25 cellular contexts compared by ENCODE assay signal in genomic region chr9:125397736-125398135, GRCh38.
A peak's percentile ranks its signal among the peaks of the same experiment; 100 is the strongest.
DNase-seq lines count a peak whose midpoint lies in the region; ATAC-seq and TF ChIP-seq lines count a peak whose summit lies in the region.
"Had no signal": no experiment of that assay in that cellular context is flagged by ENCODE, and none has a peak within 500 bp of the region (broad histone marks: within the 10 kb centered on the region; RNA-seq: fewer than 3 reads in every experiment).

No MANE protein-coding gene starts in this region.

- no peak overlapping the region for H3K4me3 ChIP-seq in psoas muscle
- H3K4me3 ChIP-seq: A549, body of pancreas, left ventricle myocardium inferior, ovary, right atrium auricular region, suprapubic skin had no signal

- intact Hi-C loops in psoas muscle (cut with DNase I), result no loop called here

- H3K27me3 ChIP-seq in psoas muscle (ENCODE audit: insufficient read depth in 3 of 3, low read length in 2 of 3), result no peaks in the 10 kb centered on the region
- H3K27me3 ChIP-seq: body of pancreas, ovary, right atrium auricular region, suprapubic skin had no signal

- no peaks in the 10 kb centered on the region for H3K4me1 ChIP-seq in psoas muscle
- H3K4me1 ChIP-seq: A549, body of pancreas, left ventricle myocardium inferior, right atrium auricular region, suprapubic skin had no signal

- no peak overlapping the region for H3K27ac ChIP-seq in psoas muscle
- H3K27ac ChIP-seq: A549, body of pancreas, left ventricle myocardium inferior, ovary, right atrium auricular region, RWPE1, suprapubic skin had no signal

- TF ChIP-seq CTCF in psoas muscle (IDR thresholded peaks at IDR 0.05), result no peak

- whole genome bisulfite sequencing in psoas muscle, 3 donors, result 41 to 68% (median 52%) methylated on average over 11 of the region's 11 CpGs

- ATAC-seq in HG02588 (IDR thresholded peaks at IDR 0.05; ENCODE audit: unreplicated experiment), result no peak
- no peak for ATAC-seq in esophagus mucosa
- ATAC-seq in psoas muscle, result no peak
- ATAC-seq: A549; activated CD4-positive, alpha-beta T cell treated with anti-CD3 and anti-CD28 coated beads for 36 hours; body of pancreas; natural killer cell treated with Interleukin-12 subunit alpha and Interleukin-12 subunit beta and Interleukin-15 and Interleukin-18, amount 100 ng/mL, for 72 hours; stimulated activated memory B cell treated with anti-CD40 and anti-IgM and Interleukin-4, amounts not matched to agents 10 μg/mL and 1 μg/mL and 100 μg/mL, for 72 hours had no signal

- no peaks in the 10 kb centered on the region for H3K9me3 ChIP-seq in psoas muscle
- H3K9me3 ChIP-seq: A549, body of pancreas, left ventricle myocardium inferior, ovary, right atrium auricular region, suprapubic skin had no signal

- DNase-seq in NCI-H1436 (lab: John Stamatoyannopoulos, UW) (peak; percentile 8), NCI-H1436 treated with DMSO at 0.1 percent for 48 hours (lab: John Stamatoyannopoulos, UW) (no peak), NCI-H1105 (lab: John Stamatoyannopoulos, UW) (peak; percentile 70), SW480 (ENCODE audit: low spot score) (peak; percentile 41), midbrain (lab: John Stamatoyannopoulos, UW) (peak; percentile 28), psoas muscle (no peak)
- DNase-seq: activated CD4-positive, alpha-beta T cell treated with anti-CD3 and anti-CD28 coated beads for 36 hours; activated CD8-positive, alpha-beta memory T cell treated with anti-CD3 and anti-CD28 coated beads for 24 hours; activated gamma-delta T cell treated with Interleukin-2 at 50 U/mL for 16 hours; activated T-cell treated with anti-CD3 and anti-CD28 coated beads, Interleukin-2, amount 50 U/mL, for 1 hour; body of pancreas; foreskin fibroblast; left ventricle myocardium inferior; NCI-H2029 treated with DMSO at 0.1 percent for 48 hours; NCI-H526; ovary; stimulated activated CD4-positive, alpha-beta T cell treated with anti-CD3 and anti-CD28 coated beads, Interleukin-4, amount 100 ng/mL, for 1 hour had no signal

- H3K36me3 ChIP-seq in psoas muscle (ENCODE audit: insufficient read depth in 1 of 2, low read depth in 1 of 2), result no peaks in the 10 kb centered on the region
- H3K36me3 ChIP-seq: left ventricle myocardium inferior, ovary, right atrium auricular region, suprapubic skin had no signal

Comparison
In these comparisons a context has a peak if more than half of its experiments do, and no peak if none do; other contexts are left out.
1. DNase-seq: peak in NCI-H1436 (single experiment), NCI-H1105 (single experiment), SW480 (single experiment) and midbrain (single experiment); none in NCI-H1436 treated with DMSO at 0.1 percent for 48 hours (single experiment) and psoas muscle (0 of 2).